Comparison of ENCODE assay signal across 27 cellular contexts in the genomic region with DNA sequence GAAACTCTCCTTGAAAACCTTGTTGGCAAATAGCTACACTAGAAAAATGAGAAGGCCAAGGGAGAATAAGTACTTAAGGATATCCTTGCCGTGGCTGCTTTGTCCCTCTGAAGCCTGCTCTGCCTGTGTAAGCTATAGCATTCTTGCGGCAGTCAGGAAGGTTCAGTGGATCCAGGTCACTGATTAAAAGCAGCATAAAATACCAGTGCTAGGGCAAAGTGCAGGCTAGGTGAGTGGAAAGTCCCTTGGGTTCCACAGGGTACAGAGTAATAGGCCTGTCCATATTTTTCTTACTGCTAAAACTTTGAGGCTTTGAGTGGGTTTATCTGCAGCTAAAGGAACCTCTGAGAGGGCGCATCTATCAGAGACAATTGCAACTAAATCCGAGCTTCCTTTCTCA. TPM values are rescaled to one million over a fixed set of nuclear protein-coding genes. Genes with fewer than 3 reads are reported as not detected.
"Had no signal": no experiment of that assay in that cellular context is flagged by ENCODE, and none has a peak within 500 bp of the region (broad histone marks: within the 10 kb centered on the region; RNA-seq: fewer than 3 reads in every experiment).

No MANE protein-coding gene starts in this region.

- H3K27me3 Mint-ChIP-seq: activated CD4-positive, alpha-beta T cell treated with anti-CD3 and anti-CD28 coated beads for 36 hours; activated naive CD4-positive, alpha-beta T cell treated with anti-CD3 and anti-CD28 coated beads, Interleukin-2, amount 10 ng/mL, durations not matched to agents 7 days and 5 days; activated naive CD8-positive, alpha-beta T cell treated with anti-CD3 and anti-CD28 coated beads, Interleukin-2, amount 10 ng/mL, durations not matched to agents 7 days and 5 days; naive B cell; progenitor cell of endocrine pancreas had no signal

- H3K9me3 Mint-ChIP-seq: activated naive CD4-positive, alpha-beta T cell treated with anti-CD3 and anti-CD28 coated beads, Interleukin-2, amount 10 ng/mL, durations not matched to agents 7 days and 5 days; activated naive CD8-positive, alpha-beta T cell treated with anti-CD3 and anti-CD28 coated beads, Interleukin-2, amount 10 ng/mL, durations not matched to agents 7 days and 5 days; endodermal cell; naive B cell; nephron progenitor cell; T-helper 2 cell treated with Interferon-gamma antibody and Interleukin-4, amounts not matched to agents 5 μg/mL and 100 μg/mL, for 36 hours had no signal

- H3K4me1 Mint-ChIP-seq: endodermal cell, naive B cell, nephron progenitor cell had no signal

- ATAC-seq: activated CD4-positive, alpha-beta T cell treated with anti-CD3 and anti-CD28 coated beads for 36 hours; esophagus mucosa; heart right ventricle; left ventricle myocardium superior had no signal

- H3K4me3 Mint-ChIP-seq: activated CD4-positive, alpha-beta T cell treated with anti-CD3 and anti-CD28 coated beads for 36 hours; activated naive CD4-positive, alpha-beta T cell treated with anti-CD3 and anti-CD28 coated beads, Interleukin-2, amount 10 ng/mL, durations not matched to agents 7 days and 5 days; activated naive CD8-positive, alpha-beta T cell treated with anti-CD3 and anti-CD28 coated beads, Interleukin-2, amount 10 ng/mL, durations not matched to agents 7 days and 5 days; endodermal cell; naive B cell; nephron progenitor cell; T-helper 2 cell treated with Interferon-gamma antibody and Interleukin-4, amounts not matched to agents 5 μg/mL and 100 μg/mL, for 36 hours had no signal

- H3K4me3 ChIP-seq: heart right ventricle, ovary, spleen, transverse colon had no signal

- DNase-seq: activated CD4-positive, alpha-beta T cell treated with anti-CD3 and anti-CD28 coated beads for 36 hours; activated CD4-positive, alpha-beta T cell treated with anti-CD3 and anti-CD28 coated beads, Interleukin-2, amount 50 U/mL, for 48 hours; activated CD4-positive, CD25-positive, alpha-beta regulatory T cell; activated gamma-delta T cell; activated naive CD4-positive, alpha-beta T cell treated with anti-CD3 and anti-CD28 coated beads, Interleukin-2, amount 10 ng/mL, durations not matched to agents 7 days and 5 days; activated naive CD8-positive, alpha-beta T cell treated with anti-CD3 and anti-CD28 coated beads, Interleukin-2, amount 10 ng/mL, durations not matched to agents 7 days and 5 days; brain microvascular endothelial cell; endodermal cell; foreskin fibroblast; heart right ventricle; kidney glomerular epithelial cell; left ventricle myocardium superior; mammary epithelial cell; naive B cell; nephron progenitor cell; ovary; spleen; stimulated activated naive CD4-positive, alpha-beta T cell treated with Interleukin-2 at 50 U/mL for 16 hours; T-helper 1 cell; transverse colon had no signal

- H3K27ac Mint-ChIP-seq: activated CD4-positive, alpha-beta T cell treated with anti-CD3 and anti-CD28 coated beads for 36 hours; activated naive CD4-positive, alpha-beta T cell treated with anti-CD3 and anti-CD28 coated beads, Interleukin-2, amount 10 ng/mL, durations not matched to agents 7 days and 5 days; endodermal cell; nephron progenitor cell; progenitor cell of endocrine pancreas had no signal

- H3K27me3 ChIP-seq: brain microvascular endothelial cell, heart right ventricle, ovary, spleen, transverse colon had no signal

- H3K9me3 ChIP-seq: heart right ventricle, neutrophil, ovary, spleen, transverse colon had no signal

- H3K27ac ChIP-seq: brain microvascular endothelial cell, heart right ventricle, neutrophil, ovary, transverse colon had no signal

- H3K36me3 ChIP-seq: ovary had no signal

RNA-seq across cellular contexts. Expression of gene CXCR6, which starts 10.3 kb away (rescaled TPM):
- total RNA-seq: astrocyte, endodermal cell, glomerular endothelial cell, mammary epithelial cell, progenitor cell of endocrine pancreas, temporal lobe had no signal
- polyA plus RNA-seq: mammary epithelial cell had no signal
